In the genomic region with DNA sequence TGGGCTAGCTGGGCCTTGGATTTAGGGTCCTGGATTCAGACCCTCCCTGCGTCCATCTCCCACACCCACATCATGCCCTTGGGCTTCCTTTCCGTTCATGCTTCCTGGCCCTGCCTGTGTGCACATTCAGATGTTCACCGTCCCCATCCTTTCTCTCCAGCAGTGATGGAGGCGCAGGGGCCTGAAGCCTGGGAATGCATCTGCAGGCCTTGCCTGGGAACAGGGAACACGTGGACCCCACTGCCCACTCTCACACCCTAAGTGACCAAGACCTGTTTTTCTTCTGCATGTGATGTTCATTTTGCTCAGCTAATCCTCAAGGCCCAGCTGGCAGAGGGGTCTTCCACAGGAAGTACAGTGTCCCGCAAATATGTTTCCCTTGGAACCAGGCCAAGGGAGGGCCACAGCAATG, we compare ENCODE assay signal across 16 cellular contexts.
A peak's percentile ranks its signal among the peaks of the same experiment; 100 is the strongest.
DNase-seq lines count a peak whose midpoint lies in the region; ATAC-seq and TF ChIP-seq lines count a peak whose summit lies in the region.
"Had no signal": no experiment of that assay in that cellular context is flagged by ENCODE, and none has a peak within 500 bp of the region (broad histone marks: within the 10 kb centered on the region; RNA-seq: fewer than 3 reads in every experiment).

No MANE protein-coding gene starts in this region.

- 69 to 74% methylated on average over 6 of the region's 6 CpGs for WGBS in heart right ventricle, 2 donors
- 43 to 62% (median 58%) methylated on average over 6 of the region's 6 CpGs for WGBS in ovary, 3 donors

- H3K4me3 Mint-ChIP-seq in central memory CD8-positive, alpha-beta T cell: no peak overlapping the region
- no peak overlapping the region for H3K4me3 Mint-ChIP-seq in activated T-cell treated with anti-CD3 and anti-CD28 coated beads, Interleukin-2, amount 50 U/mL, for 72 hours
- H3K4me3 Mint-ChIP-seq: B cell had no signal

- peaks cover 9% of the 10 kb centered on the region for H3K4me1 Mint-ChIP-seq in central memory CD8-positive, alpha-beta T cell
- peaks cover 23% of the 10 kb centered on the region for H3K4me1 Mint-ChIP-seq in activated T-cell treated with anti-CD3 and anti-CD28 coated beads, Interleukin-2, amount 50 U/mL, for 72 hours (ENCODE audit: low read depth)

- no peaks in the 10 kb centered on the region for H3K27me3 Mint-ChIP-seq in central memory CD8-positive, alpha-beta T cell
- H3K27me3 Mint-ChIP-seq in activated T-cell treated with anti-CD3 and anti-CD28 coated beads, Interleukin-2, amount 50 U/mL, for 72 hours (ENCODE audit: low read depth): no peaks in the 10 kb centered on the region

- H3K4me3 ChIP-seq in right atrium auricular region (no peak overlapping the region), heart right ventricle (no peak overlapping the region), muscle layer of duodenum (ENCODE audit: low read depth in 1 of 2, low read length in 2 of 2) (no peak overlapping the region), ovary (no peak overlapping the region)
- H3K4me3 ChIP-seq: spleen had no signal

- no peak overlapping the region for H3K27ac ChIP-seq in right atrium auricular region
- H3K27ac ChIP-seq in heart right ventricle: peak overlapping the region in 3 of 10 donors; percentile 30 to 47 (median 39)
- H3K27ac ChIP-seq in muscle layer of duodenum (ENCODE audit: low read length): peak overlapping the region; percentile 68
- no peak overlapping the region for H3K27ac ChIP-seq in ovary
- H3K27ac ChIP-seq: HL-60 had no signal

- TF ChIP-seq POLR2A in ovary (IDR thresholded peaks at IDR 0.05): no peak

- H3K27ac Mint-ChIP-seq in central memory CD8-positive, alpha-beta T cell (ENCODE audit: low read depth): no peak overlapping the region
- no peak overlapping the region for H3K27ac Mint-ChIP-seq in activated T-cell treated with anti-CD3 and anti-CD28 coated beads, Interleukin-2, amount 50 U/mL, for 72 hours
- H3K27ac Mint-ChIP-seq: B cell had no signal

- no peak for TF ChIP-seq EP300 in ovary (IDR thresholded peaks at IDR 0.05)

- DNase-seq in right atrium auricular region (ENCODE audit: low spot score) (peak; percentile 52), heart right ventricle (no peak), ovary (no peak), middle frontal gyrus (ENCODE audit: extremely low spot score, low spot score) (no peak)
- peak; percentile 4 to 5 for DNase-seq in central memory CD8-positive, alpha-beta T cell (ENCODE audit: low spot score in 2 of 2)
- DNase-seq in stimulated activated CD4-positive, alpha-beta T cell treated with anti-CD3 and anti-CD28 coated beads, Interleukin-1b, Interleukin-23, amount 100 ng/mL, for 48 hours: no peak
- DNase-seq in activated T-cell treated with anti-CD3 and anti-CD28 coated beads, Interleukin-2, amount 50 U/mL, for 72 hours: no peak
- DNase-seq: activated naive CD4-positive, alpha-beta T cell treated with anti-CD3 and anti-CD28 coated beads, Interleukin-2, amount 50 U/mL, for 16 hours; DMS153; left ventricle myocardium superior; NCI-H2081 treated with DMSO at 0.1 percent for 48 hours; spleen had no signal

- ATAC-seq in heart right ventricle: no peak
- ATAC-seq in central memory CD8-positive, alpha-beta T cell (replicated peaks; ENCODE audit: extremely low read depth, poor library complexity, severe bottlenecking): no peak
- no peak for ATAC-seq in activated T-cell treated with anti-CD3 and anti-CD28 coated beads, Interleukin-2, amount 50 U/mL, for 72 hours (replicated peaks in 1 of 2)
- ATAC-seq: esophagus mucosa, left ventricle myocardium superior had no signal

- H3K36me3 ChIP-seq in right atrium auricular region: no peaks in the 10 kb centered on the region
- no peaks in the 10 kb centered on the region for H3K36me3 ChIP-seq in heart right ventricle
- H3K36me3 ChIP-seq in muscle layer of duodenum (ENCODE audit: control insufficient read depth in 1 of 2, insufficient read depth in 2 of 2, low read length in 2 of 2): peaks cover 0 to 9% of the 10 kb centered on the region in 2 donors
- no peaks in the 10 kb centered on the region for H3K36me3 ChIP-seq in ovary
- H3K36me3 ChIP-seq: spleen had no signal

- H3K27me3 ChIP-seq in right atrium auricular region (no peaks in the 10 kb centered on the region), heart right ventricle (no peaks in the 10 kb centered on the region), muscle layer of duodenum (ENCODE audit: low read depth, low read length) (no peaks in the 10 kb centered on the region), ovary (no peaks in the 10 kb centered on the region)

- no peaks in the 10 kb centered on the region for H3K9me3 ChIP-seq in right atrium auricular region
- H3K9me3 ChIP-seq in heart right ventricle: no peaks in the 10 kb centered on the region
- no peaks in the 10 kb centered on the region for H3K9me3 ChIP-seq in muscle layer of duodenum (ENCODE audit: control insufficient read depth in 1 of 2, low read length in 2 of 2)
- no peaks in the 10 kb centered on the region for H3K9me3 ChIP-seq in ovary
- H3K9me3 ChIP-seq: spleen had no signal

- no peaks in the 10 kb centered on the region for H3K9me3 Mint-ChIP-seq in central memory CD8-positive, alpha-beta T cell
- no peaks in the 10 kb centered on the region for H3K9me3 Mint-ChIP-seq in activated T-cell treated with anti-CD3 and anti-CD28 coated beads, Interleukin-2, amount 50 U/mL, for 72 hours

- intact Hi-C loops in heart right ventricle (cut with DNase I) (loop anchor here in 5 of 10 donors (5.0 to 10.0 kb wide), 5 partner anchors 331 to 606 kb away; no protein-coding TSS in a partner anchor), ovary (cut with DNase I) (loop anchor here in 2 of 4 donors (10.0 kb wide), 2 partner anchors 351 to 481 kb away; no protein-coding TSS in a partner anchor)

- peaks cover 3% of the 10 kb centered on the region for H3K36me3 Mint-ChIP-seq in central memory CD8-positive, alpha-beta T cell (ENCODE audit: insufficient read depth)
- H3K36me3 Mint-ChIP-seq in activated T-cell treated with anti-CD3 and anti-CD28 coated beads, Interleukin-2, amount 50 U/mL, for 72 hours (ENCODE audit: insufficient read depth in 2 of 2): no peaks in the 10 kb centered on the region

- TF ChIP-seq CTCF in right atrium auricular region (IDR thresholded peaks at IDR 0.05): no peak
- TF ChIP-seq CTCF in heart right ventricle (IDR thresholded peaks at IDR 0.05): no peak
- TF ChIP-seq CTCF in ovary (IDR thresholded peaks at IDR 0.05): no peak

- peaks cover 0 to 38% of the 10 kb centered on the region in 2 donors for H3K4me1 ChIP-seq in right atrium auricular region
- H3K4me1 ChIP-seq in heart right ventricle: peaks cover 2 to 54% (median 24%) of the 10 kb centered on the region in 9 donors
- H3K4me1 ChIP-seq in muscle layer of duodenum (ENCODE audit: control insufficient read depth in 1 of 2, insufficient read depth in 2 of 2, low read length in 2 of 2): peaks cover 14 to 29% of the 10 kb centered on the region in 2 donors
- H3K4me1 ChIP-seq in ovary (ENCODE audit: insufficient read depth): peaks cover 14% of the 10 kb centered on the region

Comparison
In these comparisons a context has a peak if more than half of its experiments do, and no peak if none do; other contexts are left out.
1. DNase-seq: peak in right atrium auricular region (single experiment) and central memory CD8-positive, alpha-beta T cell (2 of 2); none in heart right ventricle (0 of 2), stimulated activated CD4-positive, alpha-beta T cell treated with anti-CD3 and anti-CD28 coated beads, Interleukin-1b, Interleukin-23, amount 100 ng/mL, for 48 hours (single experiment), ovary (0 of 5), middle frontal gyrus (single experiment) and activated T-cell treated with anti-CD3 and anti-CD28 coated beads, Interleukin-2, amount 50 U/mL, for 72 hours (0 of 2).